8 cellular contexts compared by ENCODE assay signal in the genomic region with DNA sequence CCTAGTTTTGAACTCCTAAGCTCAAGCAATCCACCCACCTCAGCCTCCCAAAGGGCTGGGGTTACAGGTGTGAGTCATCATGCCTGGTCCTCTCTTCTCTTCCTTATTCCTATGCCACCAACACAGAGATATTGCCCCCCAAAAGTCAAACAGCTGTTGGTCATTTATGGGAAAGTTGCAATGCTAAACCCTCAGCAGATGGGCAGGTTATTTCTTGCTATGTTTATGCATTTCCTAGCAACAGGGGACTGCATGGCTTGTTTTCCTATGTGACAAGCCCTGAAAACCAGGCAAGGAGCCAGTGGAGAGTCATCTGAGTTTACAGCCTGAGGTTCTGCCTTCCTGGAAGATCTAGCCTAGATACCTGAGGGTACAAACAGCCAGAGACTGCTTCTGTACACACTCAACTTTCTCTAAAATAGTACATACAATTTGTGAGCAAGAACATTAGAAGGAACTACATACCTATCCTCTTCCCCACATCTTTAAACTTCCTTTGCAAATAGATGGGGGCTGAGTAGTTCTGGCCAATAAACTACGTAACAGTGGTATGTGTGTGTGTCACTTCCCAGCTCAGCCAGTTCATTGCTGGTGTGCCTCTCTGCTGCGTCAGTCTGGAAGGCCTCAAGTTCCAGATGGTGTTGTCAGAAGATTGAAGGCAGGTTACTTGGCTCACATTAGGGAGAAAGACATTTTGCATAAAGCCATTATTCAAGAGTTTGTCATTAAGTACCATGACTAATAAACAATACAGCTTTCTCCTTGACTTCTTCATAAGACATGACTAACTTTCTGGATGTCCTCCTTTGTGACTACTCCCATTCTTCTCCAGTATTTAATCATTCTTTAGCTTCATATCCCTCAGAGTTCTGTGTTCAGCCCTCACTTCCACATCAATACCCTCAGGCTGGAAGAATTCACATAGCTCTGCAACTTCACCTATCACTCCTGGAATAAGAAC.
DNase-seq lines count a peak whose midpoint lies in the region; ATAC-seq and TF ChIP-seq lines count a peak whose summit lies in the region.

No MANE protein-coding gene starts in this region.

- no peak overlapping the region for H3K4me3 ChIP-seq in RWPE2 (ENCODE audit: severe bottlenecking)
- H3K4me3 ChIP-seq in fibroblast of the aortic adventitia (ENCODE audit: low read depth, low read length), result no peak overlapping the region
- no peak overlapping the region for H3K4me3 ChIP-seq in rectal smooth muscle tissue (ENCODE audit: low read length)

- H3K27me3 ChIP-seq in RWPE2 (ENCODE audit: insufficient read depth, poor library complexity, severe bottlenecking) (no peaks in the 10 kb centered on the region), rectal smooth muscle tissue (ENCODE audit: control insufficient read depth, insufficient read depth, low read length) (no peaks in the 10 kb centered on the region)

- H3K36me3 ChIP-seq in RWPE2 (ENCODE audit: low read depth) (no peaks in the 10 kb centered on the region), rectal smooth muscle tissue (ENCODE audit: control insufficient read depth, insufficient read depth, low read length) (no peaks in the 10 kb centered on the region)

- no peak overlapping the region for H3K9ac ChIP-seq in rectal smooth muscle tissue (ENCODE audit: low read length)

- TF ChIP-seq CTCF in RWPE2 (IDR thresholded peaks at IDR 0.05; ENCODE audit: poor library complexity, severe bottlenecking), result no peak
- TF ChIP-seq CTCF in fibroblast of the aortic adventitia (IDR thresholded peaks at IDR 0.05; ENCODE audit: insufficient read depth, low read length), result no peak

- H3K9me3 ChIP-seq in RWPE2 (ENCODE audit: severe bottlenecking), result no peaks in the 10 kb centered on the region

- H3K4me1 ChIP-seq in RWPE2 (ENCODE audit: insufficient read depth, poor library complexity, severe bottlenecking), result peaks cover 56% of the 10 kb centered on the region
- H3K4me1 ChIP-seq in rectal smooth muscle tissue (ENCODE audit: control insufficient read depth, insufficient read depth, low read length), result peaks cover 49% of the 10 kb centered on the region

- DNase-seq in HCEC 1CT (peak; percentile 100), RWPE2 (ENCODE audit: low spot score) (peak; percentile 96), fibroblast of the aortic adventitia (ENCODE audit: low read depth) (peak; percentile 100), NCI-H2227 treated with DMSO at 0.1 percent for 48 hours (lab: John Stamatoyannopoulos, UW) (no peak), putamen (ENCODE audit: low spot score) (no peak)
- no peak for DNase-seq in stimulated activated CD4-positive, alpha-beta T cell treated with anti-CD3 and anti-CD28 coated beads, Interleukin-4, amount 100 ng/mL, for 1 hour

- H3K27ac ChIP-seq in RWPE2 (ENCODE audit: poor library complexity, severe bottlenecking) (peak overlapping the region; percentile 98), rectal smooth muscle tissue (ENCODE audit: low read depth, low read length) (peak overlapping the region; percentile 95)

- ATAC-seq in RWPE2 (ENCODE audit: low read depth) (peak; percentile 80), GM18870 (IDR thresholded peaks at IDR 0.05; ENCODE audit: unreplicated experiment) (no peak)

Comparison
In these comparisons a context has a peak if more than half of its experiments do, and no peak if none do; other contexts are left out.
1. DNase-seq: peak in HCEC 1CT (single experiment), RWPE2 (single experiment) and fibroblast of the aortic adventitia (single experiment); none in NCI-H2227 treated with DMSO at 0.1 percent for 48 hours (single experiment), putamen (single experiment) and stimulated activated CD4-positive, alpha-beta T cell treated with anti-CD3 and anti-CD28 coated beads, Interleukin-4, amount 100 ng/mL, for 1 hour (single experiment).